10 cellular contexts compared by ENCODE assay signal in genomic region chr9:31302620-31303418, GRCh38.
DNase-seq lines count a peak whose midpoint lies in the region; ATAC-seq lines count a peak whose summit lies in the region.
"Had no signal": no experiment of that assay in that cellular context is flagged by ENCODE, and none has a peak within 500 bp of the region (broad histone marks: within the 10 kb centered on the region; RNA-seq: fewer than 3 reads in every experiment).

No MANE protein-coding gene starts in this region.

- peak overlapping the region; percentile 8 for H3K4me3 Mint-ChIP-seq in activated naive CD8-positive, alpha-beta T cell treated with anti-CD3 and anti-CD28 coated beads, Interleukin-2, amount 50 U/mL, for 24 hours

- ATAC-seq in GM18867 (IDR thresholded peaks at IDR 0.05; ENCODE audit: unreplicated experiment) (peak; percentile 76), GM21390 (IDR thresholded peaks at IDR 0.05; ENCODE audit: unreplicated experiment) (peak; percentile 75), HG03135 (IDR thresholded peaks at IDR 0.05; ENCODE audit: unreplicated experiment) (peak; percentile 61), esophagus mucosa (no peak)
- no peak for ATAC-seq in activated naive CD8-positive, alpha-beta T cell treated with anti-CD3 and anti-CD28 coated beads, Interleukin-2, amount 50 U/mL, for 24 hours

- H3K4me1 Mint-ChIP-seq in activated naive CD8-positive, alpha-beta T cell treated with anti-CD3 and anti-CD28 coated beads, Interleukin-2, amount 50 U/mL, for 24 hours: peaks cover 22% of the 10 kb centered on the region

- H3K27ac Mint-ChIP-seq in activated naive CD8-positive, alpha-beta T cell treated with anti-CD3 and anti-CD28 coated beads, Interleukin-2, amount 50 U/mL, for 24 hours: no peak overlapping the region

- H3K36me3 Mint-ChIP-seq in activated naive CD8-positive, alpha-beta T cell treated with anti-CD3 and anti-CD28 coated beads, Interleukin-2, amount 50 U/mL, for 24 hours (ENCODE audit: low read depth): no peaks in the 10 kb centered on the region

- no peak overlapping the region for H3K27ac ChIP-seq in substantia nigra (ENCODE audit: low read depth, low read length, poor library complexity, severe bottlenecking)
- H3K27ac ChIP-seq: testis had no signal

- DNase-seq in activated naive CD8-positive, alpha-beta T cell treated with anti-CD3 and anti-CD28 coated beads, Interleukin-2, amount 50 U/mL, for 24 hours: no peak
- DNase-seq in substantia nigra (lab: John Stamatoyannopoulos, UW): no peak
- no peak for DNase-seq in T-helper 9 cell
- DNase-seq: NCI-H187 treated with DMSO at 0.1 percent for 48 hours; stimulated activated CD4-positive, alpha-beta T cell treated with anti-CD3 and anti-CD28 coated beads, Interleukin-15, amount 100 ng/mL, for 24 hours; testis had no signal

- H3K27me3 Mint-ChIP-seq in activated naive CD8-positive, alpha-beta T cell treated with anti-CD3 and anti-CD28 coated beads, Interleukin-2, amount 50 U/mL, for 24 hours: no peaks in the 10 kb centered on the region

- H3K9me3 Mint-ChIP-seq in activated naive CD8-positive, alpha-beta T cell treated with anti-CD3 and anti-CD28 coated beads, Interleukin-2, amount 50 U/mL, for 24 hours: no peaks in the 10 kb centered on the region

Comparison
In these comparisons a context has a peak if more than half of its experiments do, and no peak if none do; other contexts are left out.
1. ATAC-seq: peak in GM18867 (single experiment), GM21390 (single experiment) and HG03135 (single experiment); none in activated naive CD8-positive, alpha-beta T cell treated with anti-CD3 and anti-CD28 coated beads, Interleukin-2, amount 50 U/mL, for 24 hours (single experiment) and esophagus mucosa (single experiment).